ENCODE assay signal across 1 cellular context in genomic region chr10:14742815-14743214, GRCh38.
TF ChIP-seq lines count a peak whose summit lies in the region.

No MANE protein-coding gene starts in this region.

TF ChIP-seq in GM23338, 12 proteins besides CTCF, POLR2A, EP300 and RAD21 (continued from another document):
- TF ChIP-seq ZNF462 (CRISPR knock-in tag; IDR thresholded peaks at IDR 0.05): no peak
- no peak for TF ChIP-seq NANOG (IDR thresholded peaks at IDR 0.05; ENCODE audit: borderline replicate concordance)
- no peak for TF ChIP-seq CREB1 (CRISPR knock-in tag; IDR thresholded peaks at IDR 0.05; ENCODE audit: low read depth)
- TF ChIP-seq EZH2 (IDR thresholded peaks at IDR 0.05; ENCODE audit: low read depth, unreplicated experiment): no peak
- no peak for TF ChIP-seq ZNF331 (CRISPR knock-in tag; IDR thresholded peaks at IDR 0.05; ENCODE audit: low read depth)
- no peak for TF ChIP-seq EZH2phosphoT487 (IDR thresholded peaks at IDR 0.05; ENCODE audit: unreplicated experiment)
- TF ChIP-seq ZNF114 (CRISPR knock-in tag; IDR thresholded peaks at IDR 0.05): no peak
